In genomic region chr11:17221968-17222367, GRCh38 we compare ENCODE assay signal across 18 cellular contexts. TPM values are rescaled to one million over a fixed set of nuclear protein-coding genes. Genes with fewer than 3 reads are reported as not detected.
DNase-seq lines count a peak whose midpoint lies in the region; ATAC-seq, FAIRE-seq and TF ChIP-seq lines count a peak whose summit lies in the region.
"Had no signal": no experiment of that assay in that cellular context is flagged by ENCODE, and none has a peak within 500 bp of the region (broad histone marks: within the 10 kb centered on the region; RNA-seq: fewer than 3 reads in every experiment).

No MANE protein-coding gene starts in this region.

- POLR2A ChIA-PET in K562 (lab: Yijun Ruan, JAX), result no interaction called here

- TF ChIP-seq RAD21 in K562 (CRISPR knock-in tag; conservative IDR thresholded peaks at IDR 0.05 in 1 of 2, IDR thresholded peaks at IDR 0.05 in 1 of 2), result no peak

- no peak overlapping the region for H3K4me2 ChIP-seq in K562 (ENCODE audit: insufficient read depth, low read length)

- no peak for TF ChIP-seq CTCF in K562 (IDR thresholded peaks at IDR 0.05 in 2 of 3, conservative IDR thresholded peaks at IDR 0.05 in 1 of 3; ENCODE audit: insufficient read depth in 2 of 3, low read depth in 1 of 3, low read length in 3 of 3)

- 95% methylated on average over 1 of the region's 1 CpG for WGBS in K562 (ENCODE audit: insufficient coverage, low coverage, missing lambda C conversion rate)

- intact Hi-C loops in K562 (cut with micrococcal nuclease), result no loop called here

- BruUV-seq in K562 (replicated peaks; lab: Mats Ljungman, UMichigan), result no TSS peak

- no peaks in the 10 kb centered on the region for H3K27me3 ChIP-seq in K562 (ENCODE audit: control insufficient read depth in 2 of 2, insufficient read depth in 2 of 2, low read length in 2 of 2)
- no peaks in the 10 kb centered on the region for H3K27me3 ChIP-seq in MG63
- H3K27me3 ChIP-seq: tibial nerve had no signal

- CTCF ChIA-PET in K562 (lab: Yijun Ruan, JAX; ENCODE audit: low intra/inter-chr PET ratio), result no interaction called here

- H3K9me1 ChIP-seq in K562 (ENCODE audit: control insufficient read depth, insufficient read depth, low read length), result no peaks in the 10 kb centered on the region

- FAIRE-seq in K562 (lab: Jason Lieb, UNC), result no peak
- FAIRE-seq: colon, frontal cortex, H54, small intestine had no signal

- no peak overlapping the region for H3K4me3 ChIP-seq in K562
- no peak overlapping the region for H3K4me3 ChIP-seq in MG63
- H3K4me3 ChIP-seq: tibial nerve had no signal

- ATAC-seq in K562 (no peak), HG03159 (IDR thresholded peaks at IDR 0.05; ENCODE audit: unreplicated experiment) (no peak)
- ATAC-seq: activated naive CD8-positive, alpha-beta T cell treated with anti-CD3 and anti-CD28 coated beads, Interleukin-2, amount 50 U/mL, for 24 hours had no signal

- no peaks in the 10 kb centered on the region for H3K79me2 ChIP-seq in K562 (ENCODE audit: control insufficient read depth, insufficient read depth, low read length)
- H3K79me2 ChIP-seq: parathyroid adenoma had no signal

- H3K9ac ChIP-seq in K562 (ENCODE audit: insufficient read depth in 1 of 2, low read depth in 2 of 2, low read length in 2 of 2), result no peak overlapping the region
- H3K9ac ChIP-seq: parathyroid adenoma had no signal

- no peak overlapping the region for H2AFZ ChIP-seq in K562 (ENCODE audit: low read depth, low read length)
- H2AFZ ChIP-seq: parathyroid adenoma had no signal

- in situ Hi-C loops in K562 (cut with MboI), result no loop called here

- DNase-seq in GM03348 (ENCODE audit: low spot score) (peak; percentile 36), NCI-H226 (peak; percentile 90), K562 (ENCODE audit: extremely low read depth in 1 of 4, low spot score in 3 of 4) (no peak), renal cortical epithelial cell (ENCODE audit: low read depth) (peak; percentile 95), NCI-H2196 treated with DMSO at 0.1 percent for 48 hours (lab: John Stamatoyannopoulos, UW; ENCODE audit: unreplicated experiment) (no peak), MG63 (no peak)
- DNase-seq: activated B cell treated with CpG ODN at 0.5 μM for 24 hours; activated naive CD8-positive, alpha-beta T cell treated with anti-CD3 and anti-CD28 coated beads, Interleukin-2, amount 50 U/mL, for 24 hours; CD4-positive, alpha-beta T cell; NCI-H2081 treated with DMSO at 0.1 percent for 48 hours; NCI-H748 treated with DMSO at 0.1 percent for 48 hours; small intestine had no signal

- no peaks in the 10 kb centered on the region for H3K4me1 ChIP-seq in K562 (replicated peaks in 1 of 2; ENCODE audit: control insufficient read depth in 2 of 2, insufficient read depth in 2 of 2, low read length in 2 of 2)
- H3K4me1 ChIP-seq: parathyroid adenoma, tibial nerve had no signal

- TF ChIP-seq EP300 in K562 (IDR thresholded peaks at IDR 0.05; ENCODE audit: low read length), result no peak

- no peak overlapping the region for H3K27ac ChIP-seq in K562 (ENCODE audit: extremely low read depth, low read depth, low read length)
- H3K27ac ChIP-seq: parathyroid adenoma, tibial nerve had no signal

- no peaks in the 10 kb centered on the region for H4K20me1 ChIP-seq in K562 (replicated peaks; ENCODE audit: control insufficient read depth, insufficient read depth, low read length)

- H3K9me3 ChIP-seq in K562 (replicated peaks; ENCODE audit: control insufficient read depth, insufficient read depth, low read depth, low read length), result no peaks in the 10 kb centered on the region
- H3K9me3 ChIP-seq in MG63, result no peaks in the 10 kb centered on the region
- H3K9me3 ChIP-seq: tibial nerve had no signal

- no peak for TF ChIP-seq POLR2A in K562 (conservative IDR thresholded peaks at IDR 0.05)

- H3K36me3 ChIP-seq in K562 (ENCODE audit: control insufficient read depth, insufficient read depth, low read length) (no peaks in the 10 kb centered on the region), MG63 (no peaks in the 10 kb centered on the region)
- H3K36me3 ChIP-seq: tibial nerve had no signal

TF ChIP-seq in K562, 482 proteins besides CTCF, POLR2A, EP300 and RAD21 (continues in another document):
- TF ChIP-seq HNRNPH1 (optimal IDR thresholded peaks at IDR 0.05; ENCODE audit: low read depth, low read length), result no peak

RNA-seq across cellular contexts. Expression of gene PIK3C2A, which starts 14.2 kb away (rescaled TPM):
- total RNA-seq in K562 (2011; cell fraction: chromatin; rRNA removed; ENCODE audit: low replicate concordance), result 28.0 and 175 TPM in 2 replicates
- total RNA-seq in K562 (2011; cell fraction: nucleolus; rRNA removed), result 9.2 and 13.8 TPM in 2 replicates
- total RNA-seq in K562 (2011; cell fraction: nucleoplasm; rRNA removed), result 26.8 and 30.8 TPM in 2 replicates
- 10.7 and 11.1 TPM in 2 replicates for total RNA-seq in K562 (2014; rRNA removed)
- 23.7 and 29.9 TPM in 2 replicates for total RNA-seq in K562 (2014; rRNA removed; fragmentation: Illumina TruSeq; extraction: Trizol)
- total RNA-seq in K562 (2015; rRNA removed; fragmentation: Illumina TruSeq; extraction: Trizol), result 22.8 and 23.6 TPM in 2 replicates
- 19.0 and 19.6 TPM in 2 replicates for total RNA-seq in K562 (2021)
- polyA plus RNA-seq in K562 (2011; rRNA removed), result 24.9 and 25.2 TPM in 2 replicates
- 3.6 and 9.7 TPM in 2 replicates for polyA plus RNA-seq in K562 (2011; cell fraction: cytosol; rRNA removed)
- polyA plus RNA-seq in K562 (2011; cell fraction: nucleus; rRNA removed), result 9.5 and 18.1 TPM in 2 replicates
- 9.8 and 10.4 TPM in 2 replicates for polyA plus RNA-seq in K562 (2012)
- 12.5 and 15.6 TPM in 2 replicates for polyA plus RNA-seq in K562 (2014; fragmentation: Illumina TruSeq; extraction: Trizol)
- 1 to 10 TPM; 3.1 to 4.1 TPM for polyA plus RNA-seq in K562 (2014; fragmentation: Nextera tagmentation; extraction: Ambion mirVana)
- polyA plus RNA-seq in K562 (2014; rRNA removed), result 8.0 and 8.1 TPM in 2 replicates
- polyA minus RNA-seq in K562 (2011; rRNA and poly(A)+ RNA removed), result 61.7 and 92.1 TPM in 2 replicates
- polyA minus RNA-seq in K562 (2011; cell fraction: cytosol; rRNA and poly(A)+ RNA removed), result 12.8 and 14.2 TPM in 2 replicates
- 19.3 and 38.9 TPM in 2 replicates for polyA minus RNA-seq in K562 (2011; cell fraction: nucleus; rRNA and poly(A)+ RNA removed)
- 80.4 and 136 TPM in 2 replicates for total RNA-seq in renal cortical epithelial cell
- total RNA-seq in MG63 (2014; rRNA removed; shearing (Covaris generic); ENCODE audit: low replicate concordance), result 12.8 and 21.7 TPM in 2 replicates

RNA-seq across cellular contexts. Expression of gene NUCB2, which starts 54.6 kb away (rescaled TPM):
- 43.4 and 81.9 TPM in 2 replicates for total RNA-seq in K562 (2011; cell fraction: chromatin; rRNA removed; ENCODE audit: low replicate concordance)
- total RNA-seq in K562 (2011; cell fraction: nucleolus; rRNA removed), result 34.2 and 38.8 TPM in 2 replicates
- 63.2 and 69.8 TPM in 2 replicates for total RNA-seq in K562 (2011; cell fraction: nucleoplasm; rRNA removed)
- 47.0 and 54.0 TPM in 2 replicates for total RNA-seq in K562 (2014; rRNA removed)
- total RNA-seq in K562 (2014; rRNA removed; fragmentation: Illumina TruSeq; extraction: Trizol), result 67.3 and 81.6 TPM in 2 replicates
- 97.3 and 108 TPM in 2 replicates for total RNA-seq in K562 (2015; rRNA removed; fragmentation: Illumina TruSeq; extraction: Trizol)
- 55.6 and 62.0 TPM in 2 replicates for total RNA-seq in K562 (2021)
- 72.7 and 92.4 TPM in 2 replicates for polyA plus RNA-seq in K562 (2011; rRNA removed)
- polyA plus RNA-seq in K562 (2011; cell fraction: cytosol; rRNA removed), result 14.4 and 28.2 TPM in 2 replicates
- 12.1 and 24.6 TPM in 2 replicates for polyA plus RNA-seq in K562 (2011; cell fraction: nucleus; rRNA removed)
- 82.3 and 211 TPM in 2 replicates for polyA plus RNA-seq in K562 (2012)
- polyA plus RNA-seq in K562 (2014; fragmentation: Illumina TruSeq; extraction: Trizol), result 66.1 and 84.6 TPM in 2 replicates
- polyA plus RNA-seq in K562 (2014; fragmentation: Nextera tagmentation; extraction: Ambion mirVana), result 10 to 100 TPM; 89.0 to 95.5 TPM
- 65.8 and 74.1 TPM in 2 replicates for polyA plus RNA-seq in K562 (2014; rRNA removed)
- polyA minus RNA-seq in K562 (2011; rRNA and poly(A)+ RNA removed), result 115 and 117 TPM in 2 replicates
- 26.1 and 26.2 TPM in 2 replicates for polyA minus RNA-seq in K562 (2011; cell fraction: cytosol; rRNA and poly(A)+ RNA removed)
- 15.2 and 25.1 TPM in 2 replicates for polyA minus RNA-seq in K562 (2011; cell fraction: nucleus; rRNA and poly(A)+ RNA removed)
- total RNA-seq in renal cortical epithelial cell, result 38.5 and 38.7 TPM in 2 replicates
- 24.3 and 117 TPM in 2 replicates for total RNA-seq in MG63 (2014; rRNA removed; shearing (Covaris generic); ENCODE audit: low replicate concordance)

Comparison
In these comparisons a context has a peak if more than half of its experiments do, and no peak if none do; other contexts are left out.
1. DNase-seq: peak in GM03348 (single experiment), NCI-H226 (single experiment) and renal cortical epithelial cell (single experiment); none in K562 (0 of 4), NCI-H2196 treated with DMSO at 0.1 percent for 48 hours (single experiment) and MG63 (single experiment).